Comparison of ENCODE assay signal across 8 cellular contexts in genomic region chr5:14174235-14174636, GRCh38. TPM values are rescaled to one million over a fixed set of nuclear protein-coding genes. Genes with fewer than 3 reads are reported as not detected.
DNase-seq lines count a peak whose midpoint lies in the region; ATAC-seq and TF ChIP-seq lines count a peak whose summit lies in the region.

No MANE protein-coding gene starts in this region.

- DNase-seq in germinal center (ENCODE audit: low spot score) (peak; percentile 56), stomach (no peak)
- no peak for DNase-seq in stimulated activated CD4-positive, alpha-beta T cell treated with anti-CD3 and anti-CD28 coated beads, Interleukin-4, amount 100 ng/mL, for 1 hour
- no peak for DNase-seq in stimulated activated naive CD4-positive, alpha-beta T cell (lab: John Stamatoyannopoulos, UW)
- DNase-seq in activated CD8-positive, alpha-beta memory T cell treated with anti-CD3 and anti-CD28 coated beads for 24 hours, result no peak

- H3K27me3 ChIP-seq in Loucy (ENCODE audit: insufficient read depth, low read length, poor library complexity, severe bottlenecking), result no peaks in the 10 kb centered on the region
- H3K27me3 ChIP-seq in stomach, result no peaks in the 10 kb centered on the region

- H3K4me1 ChIP-seq in Loucy (ENCODE audit: insufficient read depth, low read length, poor library complexity, severe bottlenecking), result peaks cover 47% of the 10 kb centered on the region
- peaks cover 28 to 85% (median 60%) of the 10 kb centered on the region in 4 donors for H3K4me1 ChIP-seq in stomach

- intact Hi-C loops in stomach (cut with DNase I; ENCODE audit: low total_unique reads), result no loop called here

- no peak for TF ChIP-seq CTCF in Loucy (conservative IDR thresholded peaks at IDR 0.05; ENCODE audit: low read length)
- TF ChIP-seq CTCF in stomach (IDR thresholded peaks at IDR 0.05), result no peak

- peaks cover 30% of the 10 kb centered on the region for H4K20me1 ChIP-seq in Loucy (ENCODE audit: insufficient read depth, low read length, poor library complexity, severe bottlenecking)

- peak overlapping the region in 3 of 5 donors; percentile 28 to 49 (median 48) for H3K27ac ChIP-seq in stomach

- no peak for TF ChIP-seq EP300 in stomach (IDR thresholded peaks at IDR 0.05)

- no peak for TF ChIP-seq POLR2A in stomach (IDR thresholded peaks at IDR 0.05)

- H3K9me2 ChIP-seq in Loucy (replicated peaks; ENCODE audit: low read depth, low read length), result no peaks in the 10 kb centered on the region

- WGBS in stomach, 5 donors, result 53 to 65% (median 64%) methylated on average over 8 of the region's 8 CpGs

- ATAC-seq in GM21423 (IDR thresholded peaks at IDR 0.05; ENCODE audit: unreplicated experiment) (peak; percentile 38), GM19455 (IDR thresholded peaks at IDR 0.05; ENCODE audit: unreplicated experiment) (no peak)

- peaks cover 97% of the 10 kb centered on the region for H3K79me2 ChIP-seq in Loucy (ENCODE audit: insufficient read depth, low read length)

- no peak overlapping the region for H2AFZ ChIP-seq in Loucy (ENCODE audit: low read length)

- no peaks in the 10 kb centered on the region for H3K36me3 ChIP-seq in Loucy (ENCODE audit: insufficient read depth, low read length)
- no peaks in the 10 kb centered on the region for H3K36me3 ChIP-seq in stomach

- peak overlapping the region; percentile 51 for H3K9ac ChIP-seq in Loucy (ENCODE audit: low read depth, low read length, poor library complexity, severe bottlenecking)

- H3K4me3 ChIP-seq in Loucy (ENCODE audit: low read length, poor library complexity, severe bottlenecking) (peak overlapping the region; percentile 53), stomach (peak overlapping the region in 1 of 4 donors; percentile 25)

- peak overlapping the region; percentile 67 for H3K4me2 ChIP-seq in Loucy (ENCODE audit: low read depth, low read length, poor library complexity, severe bottlenecking)

- H3K9me3 ChIP-seq in Loucy (ENCODE audit: insufficient read depth, low read depth, low read length) (no peaks in the 10 kb centered on the region), stomach (no peaks in the 10 kb centered on the region)

- no peaks in the 10 kb centered on the region for H3F3A ChIP-seq in Loucy (ENCODE audit: low read depth)

RNA-seq across cellular contexts. Expression of gene TRIO, which starts 31.1 kb away (rescaled TPM):
- total RNA-seq in stomach, result 100 to 1,000 TPM in 4 of 5 donors, 10 to 100 TPM in 1; 67.1 to 558 (median 199) TPM
- 10 to 100 TPM in 2 of 3 donors, 1 to 10 TPM in 1; 9.9 to 20.8 (median 15.3) TPM for polyA plus RNA-seq in stomach
